Comparison of ENCODE assay signal across 9 cellular contexts in genomic region chr5:134902071-134902801, GRCh38. TPM values are rescaled to one million over a fixed set of nuclear protein-coding genes. Genes with fewer than 3 reads are reported as not detected.
DNase-seq lines count a peak whose midpoint lies in the region; ATAC-seq and TF ChIP-seq lines count a peak whose summit lies in the region.
"Had no signal": no experiment of that assay in that cellular context is flagged by ENCODE, and none has a peak within 500 bp of the region (broad histone marks: within the 10 kb centered on the region; RNA-seq: fewer than 3 reads in every experiment).

No MANE protein-coding gene starts in this region.

- no peak for ATAC-seq in natural killer cell
- ATAC-seq in natural killer cell treated with Interleukin-12 subunit alpha and Interleukin-12 subunit beta and Interleukin-15 and Interleukin-18, amount 100 ng/mL, for 72 hours, result no peak
- peak; percentile 20 for ATAC-seq in HG03521 (IDR thresholded peaks at IDR 0.05; ENCODE audit: unreplicated experiment)
- ATAC-seq in stimulated activated naive B cell treated with anti-CD40 and anti-IgM and Interleukin-4, amounts not matched to agents 10 μg/mL and 1 μg/mL and 100 μg/mL, for 72 hours (replicated peaks), result peak; percentile 38 to 40

- H3K36me3 Mint-ChIP-seq in natural killer cell, result no peaks in the 10 kb centered on the region
- peaks cover 6% of the 10 kb centered on the region for H3K36me3 Mint-ChIP-seq in natural killer cell treated with Interleukin-12 subunit alpha and Interleukin-12 subunit beta and Interleukin-15 and Interleukin-18, amount 100 ng/mL, for 72 hours
- H3K36me3 Mint-ChIP-seq in activated CD4-positive, alpha-beta memory T cell treated with anti-CD3 and anti-CD28 coated beads, Interleukin-2, amount 10 ng/mL, durations not matched to agents 7 days and 5 days (ENCODE audit: low read depth), result peaks cover 23% of the 10 kb centered on the region
- peaks cover 0 to 12% of the 10 kb centered on the region in 2 donors for H3K36me3 Mint-ChIP-seq in stimulated activated naive B cell treated with anti-CD40 and anti-IgM and Interleukin-4, amounts not matched to agents 10 μg/mL and 1 μg/mL and 100 μg/mL, for 72 hours

- no peak overlapping the region for H4K5ac ChIP-seq in mesendoderm (ENCODE audit: low read length)

- peaks cover 2% of the 10 kb centered on the region for H3K79me1 ChIP-seq in mesendoderm (ENCODE audit: low read length)

- no peak overlapping the region for H2BK5ac ChIP-seq in mesendoderm (ENCODE audit: low read length)

- H3K18ac ChIP-seq in mesendoderm (ENCODE audit: low read length), result no peak overlapping the region

- H2BK120ac ChIP-seq in mesendoderm (ENCODE audit: low read depth, low read length), result no peak overlapping the region

- POLR2A ChIA-PET in activated CD4-positive, alpha-beta memory T cell treated with anti-CD3 and anti-CD28 coated beads, Interleukin-2, amount 10 ng/mL, durations not matched to agents 7 days and 5 days (lab: Charles Lee), result no interaction called here

- no peak overlapping the region for H3K4ac ChIP-seq in mesendoderm (ENCODE audit: low read depth, low read length)

- no peak for DNase-seq in natural killer cell
- no peak for DNase-seq in natural killer cell treated with Interleukin-12 subunit alpha and Interleukin-12 subunit beta and Interleukin-15 and Interleukin-18, amount 100 ng/mL, for 72 hours (ENCODE audit: low spot score)
- no peak for DNase-seq in activated CD4-positive, alpha-beta memory T cell treated with anti-CD3 and anti-CD28 coated beads, Interleukin-2, amount 10 ng/mL, durations not matched to agents 7 days and 5 days
- peak; percentile 40 for DNase-seq in stimulated activated naive B cell treated with anti-CD40 and anti-IgM and Interleukin-4, amounts not matched to agents 10 μg/mL and 1 μg/mL and 100 μg/mL, for 72 hours
- no peak for DNase-seq in mesendoderm
- no peak for DNase-seq in NCI-H510A (lab: John Stamatoyannopoulos, UW)
- no peak for DNase-seq in NCI-H1417 treated with DMSO at 0.1 percent for 48 hours (lab: John Stamatoyannopoulos, UW)
- DNase-seq: T1000 had no signal

- intact Hi-C loops in natural killer cell (cut with micrococcal nuclease), result loop anchor here (10.0 kb wide), 3 partner anchors 267 to 597 kb away; partner anchors contain the start of genes JADE2 and SAR1B

- H2BK15ac ChIP-seq in mesendoderm (replicated peaks; ENCODE audit: low read depth), result no peak overlapping the region

- no peak overlapping the region for H3K4me2 ChIP-seq in mesendoderm (ENCODE audit: low read length)

- no peak overlapping the region for H3K56ac ChIP-seq in mesendoderm (ENCODE audit: low read length)

- no peaks in the 10 kb centered on the region for H3K4me1 ChIP-seq in mesendoderm (ENCODE audit: control insufficient read depth, low read depth, low read length)

- no peak overlapping the region for H3K23ac ChIP-seq in mesendoderm (ENCODE audit: low read length)

- WGBS in mesendoderm (ENCODE audit: extremely low coverage, insufficient coverage, low lambda C conversion rate), result no CpG with 5 or more reads among the region's 10 CpGs

- no peak overlapping the region for H3K9ac ChIP-seq in mesendoderm (ENCODE audit: low read length)

- H3K79me2 ChIP-seq in mesendoderm (ENCODE audit: control insufficient read depth, insufficient read depth, low read length), result peaks cover 1% of the 10 kb centered on the region

- H2AK5ac ChIP-seq in mesendoderm (ENCODE audit: low read length), result no peak overlapping the region

- peak overlapping the region; percentile 56 for H3K4me3 Mint-ChIP-seq in natural killer cell
- H3K4me3 Mint-ChIP-seq in natural killer cell treated with Interleukin-12 subunit alpha and Interleukin-12 subunit beta and Interleukin-15 and Interleukin-18, amount 100 ng/mL, for 72 hours, result no peak overlapping the region
- H3K4me3 Mint-ChIP-seq in activated CD4-positive, alpha-beta memory T cell treated with anti-CD3 and anti-CD28 coated beads, Interleukin-2, amount 10 ng/mL, durations not matched to agents 7 days and 5 days, result no peak overlapping the region
- peak overlapping the region; percentile 64 to 74 for H3K4me3 Mint-ChIP-seq in stimulated activated naive B cell treated with anti-CD40 and anti-IgM and Interleukin-4, amounts not matched to agents 10 μg/mL and 1 μg/mL and 100 μg/mL, for 72 hours

- no peaks in the 10 kb centered on the region for H3K9me3 Mint-ChIP-seq in natural killer cell
- no peaks in the 10 kb centered on the region for H3K9me3 Mint-ChIP-seq in natural killer cell treated with Interleukin-12 subunit alpha and Interleukin-12 subunit beta and Interleukin-15 and Interleukin-18, amount 100 ng/mL, for 72 hours
- H3K9me3 Mint-ChIP-seq in activated CD4-positive, alpha-beta memory T cell treated with anti-CD3 and anti-CD28 coated beads, Interleukin-2, amount 10 ng/mL, durations not matched to agents 7 days and 5 days, result no peaks in the 10 kb centered on the region
- no peaks in the 10 kb centered on the region for H3K9me3 Mint-ChIP-seq in stimulated activated naive B cell treated with anti-CD40 and anti-IgM and Interleukin-4, amounts not matched to agents 10 μg/mL and 1 μg/mL and 100 μg/mL, for 72 hours

- H4K8ac ChIP-seq in mesendoderm (ENCODE audit: low read depth, low read length), result no peak overlapping the region

- TF ChIP-seq CTCF in natural killer cell (IDR thresholded peaks at IDR 0.05), result no peak

- H3K27ac ChIP-seq in mesendoderm (ENCODE audit: low read depth, low read length), result no peak overlapping the region

- H3K27me3 ChIP-seq in mesendoderm (ENCODE audit: insufficient read depth, low read length, poor library complexity), result no peaks in the 10 kb centered on the region

- H3K27ac Mint-ChIP-seq in natural killer cell, result peak overlapping the region in 1 of 2 donors; percentile 16
- H3K27ac Mint-ChIP-seq in natural killer cell treated with Interleukin-12 subunit alpha and Interleukin-12 subunit beta and Interleukin-15 and Interleukin-18, amount 100 ng/mL, for 72 hours, result no peak overlapping the region
- H3K27ac Mint-ChIP-seq in activated CD4-positive, alpha-beta memory T cell treated with anti-CD3 and anti-CD28 coated beads, Interleukin-2, amount 10 ng/mL, durations not matched to agents 7 days and 5 days, result peak overlapping the region; percentile 40
- H3K27ac Mint-ChIP-seq in stimulated activated naive B cell treated with anti-CD40 and anti-IgM and Interleukin-4, amounts not matched to agents 10 μg/mL and 1 μg/mL and 100 μg/mL, for 72 hours, result peak overlapping the region; percentile 93

- CTCF ChIA-PET in activated CD4-positive, alpha-beta memory T cell treated with anti-CD3 and anti-CD28 coated beads, Interleukin-2, amount 10 ng/mL, durations not matched to agents 7 days and 5 days (lab: Charles Lee), result interaction anchor here (1.3 kb wide), 1 partner anchor 143 kb away, joined by 4 read pairs; the partner anchor contains the start of gene DDX46

- no peaks in the 10 kb centered on the region for H3K36me3 ChIP-seq in mesendoderm (ENCODE audit: control insufficient read depth, insufficient read depth, low read length)

- no peak overlapping the region for H3K4me3 ChIP-seq in mesendoderm (ENCODE audit: low read length)

- peaks cover 4% of the 10 kb centered on the region in 2 donors for H3K4me1 Mint-ChIP-seq in natural killer cell
- H3K4me1 Mint-ChIP-seq in natural killer cell treated with Interleukin-12 subunit alpha and Interleukin-12 subunit beta and Interleukin-15 and Interleukin-18, amount 100 ng/mL, for 72 hours (ENCODE audit: low read depth in 2 of 2), result peaks cover 0 to 3% of the 10 kb centered on the region in 2 donors
- H3K4me1 Mint-ChIP-seq in activated CD4-positive, alpha-beta memory T cell treated with anti-CD3 and anti-CD28 coated beads, Interleukin-2, amount 10 ng/mL, durations not matched to agents 7 days and 5 days, result peaks cover 21% of the 10 kb centered on the region
- H3K4me1 Mint-ChIP-seq in stimulated activated naive B cell treated with anti-CD40 and anti-IgM and Interleukin-4, amounts not matched to agents 10 μg/mL and 1 μg/mL and 100 μg/mL, for 72 hours, result peaks cover 11 to 25% of the 10 kb centered on the region in 2 donors

- H3K27me3 Mint-ChIP-seq in natural killer cell (ENCODE audit: low read depth in 2 of 2), result no peaks in the 10 kb centered on the region
- H3K27me3 Mint-ChIP-seq in natural killer cell treated with Interleukin-12 subunit alpha and Interleukin-12 subunit beta and Interleukin-15 and Interleukin-18, amount 100 ng/mL, for 72 hours, result no peaks in the 10 kb centered on the region
- no peaks in the 10 kb centered on the region for H3K27me3 Mint-ChIP-seq in activated CD4-positive, alpha-beta memory T cell treated with anti-CD3 and anti-CD28 coated beads, Interleukin-2, amount 10 ng/mL, durations not matched to agents 7 days and 5 days
- H3K27me3 Mint-ChIP-seq in stimulated activated naive B cell treated with anti-CD40 and anti-IgM and Interleukin-4, amounts not matched to agents 10 μg/mL and 1 μg/mL and 100 μg/mL, for 72 hours, result no peaks in the 10 kb centered on the region

RNA-seq across cellular contexts. Expression of gene PCBD2, which starts 2.7 kb away (rescaled TPM):
- total RNA-seq in natural killer cell, result 10 to 100 TPM in 1 of 3 donors, 1 to 10 TPM in 2; 7.6 to 11.5 (median 7.7) TPM
- total RNA-seq in natural killer cell treated with Interleukin-12 subunit alpha and Interleukin-12 subunit beta and Interleukin-15 and Interleukin-18, amount 100 ng/mL, for 72 hours, result 10 to 100 TPM; 10.5 to 15.7 TPM
- total RNA-seq in activated CD4-positive, alpha-beta memory T cell treated with anti-CD3 and anti-CD28 coated beads, Interleukin-2, amount 10 ng/mL, durations not matched to agents 7 days and 5 days, result 10 to 100 TPM; 13.6 to 14.7 TPM
- 10.3 TPM for polyA plus RNA-seq in mesendoderm (2013, experiment 1 of 2)
- 9.8 TPM for polyA plus RNA-seq in mesendoderm (2013, experiment 2 of 2)

RNA-seq across cellular contexts. Expression of gene TXNDC15, which starts 28.1 kb away (rescaled TPM):
- total RNA-seq in natural killer cell, result 10 to 100 TPM; 36.6 to 48.3 (median 47.8) TPM
- 10 to 100 TPM; 69.9 TPM for total RNA-seq in natural killer cell treated with Interleukin-12 subunit alpha and Interleukin-12 subunit beta and Interleukin-15 and Interleukin-18, amount 100 ng/mL, for 72 hours
- 10 to 100 TPM; 51.0 to 56.9 TPM for total RNA-seq in activated CD4-positive, alpha-beta memory T cell treated with anti-CD3 and anti-CD28 coated beads, Interleukin-2, amount 10 ng/mL, durations not matched to agents 7 days and 5 days
- 32.1 TPM for polyA plus RNA-seq in mesendoderm (2013, experiment 1 of 2)
- 31.1 TPM for polyA plus RNA-seq in mesendoderm (2013, experiment 2 of 2)

RNA-seq across cellular contexts. Expression of gene C5orf24, which starts 56.5 kb away (rescaled TPM):
- total RNA-seq in natural killer cell, result 10 to 100 TPM; 42.7 to 49.8 (median 44.7) TPM
- 10 to 100 TPM; 33.3 to 34.5 TPM for total RNA-seq in natural killer cell treated with Interleukin-12 subunit alpha and Interleukin-12 subunit beta and Interleukin-15 and Interleukin-18, amount 100 ng/mL, for 72 hours
- 10 to 100 TPM; 32.3 to 32.5 TPM for total RNA-seq in activated CD4-positive, alpha-beta memory T cell treated with anti-CD3 and anti-CD28 coated beads, Interleukin-2, amount 10 ng/mL, durations not matched to agents 7 days and 5 days
- polyA plus RNA-seq in mesendoderm (2013, experiment 1 of 2), result 16.7 TPM
- polyA plus RNA-seq in mesendoderm (2013, experiment 2 of 2), result 20.0 TPM

Comparison
In these comparisons a context has a peak if more than half of its experiments do, and no peak if none do; other contexts are left out.
1. H3K4me3 Mint-ChIP-seq: peak in natural killer cell (single experiment) and stimulated activated naive B cell treated with anti-CD40 and anti-IgM and Interleukin-4, amounts not matched to agents 10 μg/mL and 1 μg/mL and 100 μg/mL, for 72 hours (2 of 2); none in natural killer cell treated with Interleukin-12 subunit alpha and Interleukin-12 subunit beta and Interleukin-15 and Interleukin-18, amount 100 ng/mL, for 72 hours (single experiment) and activated CD4-positive, alpha-beta memory T cell treated with anti-CD3 and anti-CD28 coated beads, Interleukin-2, amount 10 ng/mL, durations not matched to agents 7 days and 5 days (single experiment).
2. ATAC-seq: peak in HG03521 (single experiment) and stimulated activated naive B cell treated with anti-CD40 and anti-IgM and Interleukin-4, amounts not matched to agents 10 μg/mL and 1 μg/mL and 100 μg/mL, for 72 hours (2 of 2); none in natural killer cell (0 of 3) and natural killer cell treated with Interleukin-12 subunit alpha and Interleukin-12 subunit beta and Interleukin-15 and Interleukin-18, amount 100 ng/mL, for 72 hours (0 of 2).
3. H3K27ac Mint-ChIP-seq: peak in activated CD4-positive, alpha-beta memory T cell treated with anti-CD3 and anti-CD28 coated beads, Interleukin-2, amount 10 ng/mL, durations not matched to agents 7 days and 5 days (single experiment) and stimulated activated naive B cell treated with anti-CD40 and anti-IgM and Interleukin-4, amounts not matched to agents 10 μg/mL and 1 μg/mL and 100 μg/mL, for 72 hours (single experiment); none in natural killer cell treated with Interleukin-12 subunit alpha and Interleukin-12 subunit beta and Interleukin-15 and Interleukin-18, amount 100 ng/mL, for 72 hours (0 of 2).